ENCODE assay signal across 1 cellular context in genomic region chr10:116961305-116962251, GRCh38.
A peak's percentile ranks its signal among the peaks of the same experiment; 100 is the strongest.
TF ChIP-seq lines count a peak whose summit lies in the region.

No MANE protein-coding gene starts in this region.

TF ChIP-seq in HEK293, 187 proteins besides CTCF, POLR2A, EP300 and RAD21 (continued from another document):
- peak; percentile 73 for TF ChIP-seq ZBTB44 (tag by site-specific recombination; IDR thresholded peaks at IDR 0.05)
- TF ChIP-seq RBAK (tag by site-specific recombination; IDR thresholded peaks at IDR 0.05), result no peak
- TF ChIP-seq YY1 (tag by site-specific recombination; IDR thresholded peaks at IDR 0.05), result no peak
- TF ChIP-seq SP7 (tag by site-specific recombination; IDR thresholded peaks at IDR 0.05), result peak; percentile 100
- TF ChIP-seq ZNF654 (tag by site-specific recombination; IDR thresholded peaks at IDR 0.05; ENCODE audit: low read depth), result no peak
- TF ChIP-seq ZNF324 (tag by site-specific recombination; IDR thresholded peaks at IDR 0.05), result no peak
- peak; percentile 29; the same call in 1 of the 2 replicates for TF ChIP-seq PRDM6 (tag by site-specific recombination; IDR thresholded peaks at IDR 0.05)
- TF ChIP-seq HOXA7 (CRISPR knock-in tag; IDR thresholded peaks at IDR 0.05; ENCODE audit: borderline replicate concordance), result no peak
- no peak for TF ChIP-seq GFI1B (tag by site-specific recombination; IDR thresholded peaks at IDR 0.05)
